1 cellular context compared by ENCODE assay signal in genomic region chr1:160053548-160054365, GRCh38.
TF ChIP-seq lines count a peak whose summit lies in the region.

No MANE protein-coding gene starts in this region.

TF ChIP-seq in HepG2, 621 proteins besides CTCF, POLR2A, EP300 and RAD21 (continued from another document and continues in another):
- TF ChIP-seq ZXDC (CRISPR knock-in tag; IDR thresholded peaks at IDR 0.05) (no peak), DNMT3B (CRISPR knock-in tag; conservative IDR thresholded peaks at IDR 0.05) (no peak), ISL2 (CRISPR knock-in tag; IDR thresholded peaks at IDR 0.05) (peak; percentile 88), ZNF720 (CRISPR knock-in tag; IDR thresholded peaks at IDR 0.05) (no peak), ZNF280D (CRISPR knock-in tag; IDR thresholded peaks at IDR 0.05) (no peak), SNRNP70 (IDR thresholded peaks at IDR 0.05; ENCODE audit: low read depth, low read length) (no peak), MED1 (CRISPR knock-in tag; IDR thresholded peaks at IDR 0.05) (peak; percentile 49; the same call in 1 of the 2 replicates), SAFB2 (CRISPR knock-in tag; IDR thresholded peaks at IDR 0.05; ENCODE audit: borderline replicate concordance, low read depth) (peak; percentile 58; the same call in 1 of the 2 replicates), TCF7 (IDR thresholded peaks at IDR 0.05; ENCODE audit: low read depth) (peak; percentile 98), ZNF687 (CRISPR knock-in tag; IDR thresholded peaks at IDR 0.05) (peak; percentile 66), MNT (IDR thresholded peaks at IDR 0.05) (no peak), ADNP (CRISPR knock-in tag; IDR thresholded peaks at IDR 0.05) (no peak), CHCHD3 (CRISPR knock-in tag; IDR thresholded peaks at IDR 0.05) (no peak), DNMT1 (CRISPR knock-in tag; IDR thresholded peaks at IDR 0.05) (no peak), RELA (CRISPR knock-in tag; IDR thresholded peaks at IDR 0.05) (no peak), ASH2L (IDR thresholded peaks at IDR 0.05; ENCODE audit: insufficient read length, low read depth, low read length) (peak; percentile 84), RBM39 (IDR thresholded peaks at IDR 0.05; ENCODE audit: low read depth, low read length, poor library complexity, severe bottlenecking) (no peak), ZNF773 (CRISPR knock-in tag; IDR thresholded peaks at IDR 0.05; ENCODE audit: borderline replicate concordance) (no peak), THAP11 (CRISPR knock-in tag; IDR thresholded peaks at IDR 0.05) (no peak), ZNF10 (CRISPR knock-in tag; IDR thresholded peaks at IDR 0.05; ENCODE audit: borderline replicate concordance, low read depth) (no peak), ELF3 (CRISPR knock-in tag; IDR thresholded peaks at IDR 0.05) (peak; percentile 81), ZNF790 (CRISPR knock-in tag; IDR thresholded peaks at IDR 0.05; ENCODE audit: borderline replicate concordance) (no peak), ZNF850 (CRISPR knock-in tag; conservative IDR thresholded peaks at IDR 0.05) (no peak), ZNF331 (CRISPR knock-in tag; IDR thresholded peaks at IDR 0.05) (peak; percentile 26; the same call in 1 of the 2 replicates), KLF11 (CRISPR knock-in tag; IDR thresholded peaks at IDR 0.05) (no peak; the same call in 1 of the 2 replicates), ZNF543 (CRISPR knock-in tag; IDR thresholded peaks at IDR 0.05) (peak; percentile 96), TEAD3 (CRISPR knock-in tag; optimal IDR thresholded peaks at IDR 0.05; ENCODE audit: borderline replicate concordance) (peak; percentile 22), CSRNP2 (CRISPR knock-in tag; conservative IDR thresholded peaks at IDR 0.05; ENCODE audit: low read depth) (no peak), ONECUT2 (CRISPR knock-in tag; IDR thresholded peaks at IDR 0.05) (no peak), ZNF674 (CRISPR knock-in tag; IDR thresholded peaks at IDR 0.05; ENCODE audit: low read depth) (no peak), ZNF205 (CRISPR knock-in tag; IDR thresholded peaks at IDR 0.05) (no peak; the same call in 1 of the 2 replicates), PPARG (CRISPR knock-in tag; conservative IDR thresholded peaks at IDR 0.05) (0 out of 2 replicates have a peak, but pooled peaks have one; percentile 19), NFYB (CRISPR knock-in tag; IDR thresholded peaks at IDR 0.05) (no peak), CBX2 (IDR thresholded peaks at IDR 0.05; ENCODE audit: low read depth, low read length) (no peak), CBX2 (CRISPR knock-in tag; IDR thresholded peaks at IDR 0.05; ENCODE audit: low read depth) (no peak), RFX1 (IDR thresholded peaks at IDR 0.05) (no peak), CREM (IDR thresholded peaks at IDR 0.05) (peak; percentile 86), CREM (CRISPR knock-in tag; IDR thresholded peaks at IDR 0.05) (no peak)
- TF ChIP-seq, protein P1, sequence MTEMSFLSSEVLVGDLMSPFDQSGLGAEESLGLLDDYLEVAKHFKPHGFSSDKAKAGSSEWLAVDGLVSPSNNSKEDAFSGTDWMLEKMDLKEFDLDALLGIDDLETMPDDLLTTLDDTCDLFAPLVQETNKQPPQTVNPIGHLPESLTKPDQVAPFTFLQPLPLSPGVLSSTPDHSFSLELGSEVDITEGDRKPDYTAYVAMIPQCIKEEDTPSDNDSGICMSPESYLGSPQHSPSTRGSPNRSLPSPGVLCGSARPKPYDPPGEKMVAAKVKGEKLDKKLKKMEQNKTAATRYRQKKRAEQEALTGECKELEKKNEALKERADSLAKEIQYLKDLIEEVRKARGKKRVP (CRISPR knock-in tag; IDR thresholded peaks at IDR 0.05), result peak in 1 of 2 experiments; percentile 39; a peak in 1 of 4 replicates
- TF ChIP-seq, protein P2, sequence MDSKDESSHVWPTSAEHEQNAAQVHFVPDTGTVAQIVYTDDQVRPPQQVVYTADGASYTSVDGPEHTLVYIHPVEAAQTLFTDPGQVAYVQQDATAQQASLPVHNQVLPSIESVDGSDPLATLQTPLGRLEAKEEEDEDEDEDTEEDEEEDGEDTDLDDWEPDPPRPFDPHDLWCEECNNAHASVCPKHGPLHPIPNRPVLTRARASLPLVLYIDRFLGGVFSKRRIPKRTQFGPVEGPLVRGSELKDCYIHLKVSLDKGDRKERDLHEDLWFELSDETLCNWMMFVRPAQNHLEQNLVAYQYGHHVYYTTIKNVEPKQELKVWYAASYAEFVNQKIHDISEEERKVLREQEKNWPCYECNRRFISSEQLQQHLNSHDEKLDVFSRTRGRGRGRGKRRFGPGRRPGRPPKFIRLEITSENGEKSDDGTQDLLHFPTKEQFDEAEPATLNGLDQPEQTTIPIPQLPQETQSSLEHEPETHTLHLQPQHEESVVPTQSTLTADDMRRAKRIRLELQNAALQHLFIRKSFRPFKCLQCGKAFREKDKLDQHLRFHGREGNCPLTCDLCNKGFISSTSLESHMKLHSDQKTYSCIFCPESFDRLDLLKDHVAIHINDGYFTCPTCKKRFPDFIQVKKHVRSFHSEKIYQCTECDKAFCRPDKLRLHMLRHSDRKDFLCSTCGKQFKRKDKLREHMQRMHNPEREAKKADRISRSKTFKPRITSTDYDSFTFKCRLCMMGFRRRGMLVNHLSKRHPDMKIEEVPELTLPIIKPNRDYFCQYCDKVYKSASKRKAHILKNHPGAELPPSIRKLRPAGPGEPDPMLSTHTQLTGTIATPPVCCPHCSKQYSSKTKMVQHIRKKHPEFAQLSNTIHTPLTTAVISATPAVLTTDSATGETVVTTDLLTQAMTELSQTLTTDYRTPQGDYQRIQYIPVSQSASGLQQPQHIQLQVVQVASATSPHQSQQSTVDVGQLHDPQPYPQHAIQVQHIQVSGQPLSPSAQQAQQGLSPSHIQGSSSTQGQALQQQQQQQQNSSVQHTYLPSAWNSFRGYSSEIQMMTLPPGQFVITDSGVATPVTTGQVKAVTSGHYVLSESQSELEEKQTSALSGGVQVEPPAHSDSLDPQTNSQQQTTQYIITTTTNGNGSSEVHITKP (CRISPR knock-in tag; IDR thresholded peaks at IDR 0.05; ENCODE audit: low read depth), result no peak
- TF ChIP-seq, protein P3, sequence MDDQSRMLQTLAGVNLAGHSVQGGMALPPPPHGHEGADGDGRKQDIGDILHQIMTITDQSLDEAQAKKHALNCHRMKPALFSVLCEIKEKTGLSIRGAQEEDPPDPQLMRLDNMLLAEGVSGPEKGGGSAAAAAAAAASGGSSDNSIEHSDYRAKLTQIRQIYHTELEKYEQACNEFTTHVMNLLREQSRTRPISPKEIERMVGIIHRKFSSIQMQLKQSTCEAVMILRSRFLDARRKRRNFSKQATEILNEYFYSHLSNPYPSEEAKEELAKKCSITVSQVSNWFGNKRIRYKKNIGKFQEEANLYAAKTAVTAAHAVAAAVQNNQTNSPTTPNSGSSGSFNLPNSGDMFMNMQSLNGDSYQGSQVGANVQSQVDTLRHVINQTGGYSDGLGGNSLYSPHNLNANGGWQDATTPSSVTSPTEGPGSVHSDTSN (CRISPR knock-in tag; IDR thresholded peaks at IDR 0.05; ENCODE audit: borderline replicate concordance), result no peak
- TF ChIP-seq, protein P4, sequence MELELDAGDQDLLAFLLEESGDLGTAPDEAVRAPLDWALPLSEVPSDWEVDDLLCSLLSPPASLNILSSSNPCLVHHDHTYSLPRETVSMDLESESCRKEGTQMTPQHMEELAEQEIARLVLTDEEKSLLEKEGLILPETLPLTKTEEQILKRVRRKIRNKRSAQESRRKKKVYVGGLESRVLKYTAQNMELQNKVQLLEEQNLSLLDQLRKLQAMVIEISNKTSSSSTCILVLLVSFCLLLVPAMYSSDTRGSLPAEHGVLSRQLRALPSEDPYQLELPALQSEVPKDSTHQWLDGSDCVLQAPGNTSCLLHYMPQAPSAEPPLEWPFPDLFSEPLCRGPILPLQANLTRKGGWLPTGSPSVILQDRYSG (CRISPR knock-in tag; IDR thresholded peaks at IDR 0.05), result no peak
- TF ChIP-seq, protein P5, sequence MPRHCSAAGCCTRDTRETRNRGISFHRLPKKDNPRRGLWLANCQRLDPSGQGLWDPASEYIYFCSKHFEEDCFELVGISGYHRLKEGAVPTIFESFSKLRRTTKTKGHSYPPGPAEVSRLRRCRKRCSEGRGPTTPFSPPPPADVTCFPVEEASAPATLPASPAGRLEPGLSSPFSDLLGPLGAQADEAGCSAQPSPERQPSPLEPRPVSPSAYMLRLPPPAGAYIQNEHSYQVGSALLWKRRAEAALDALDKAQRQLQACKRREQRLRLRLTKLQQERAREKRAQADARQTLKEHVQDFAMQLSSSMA (CRISPR knock-in tag; IDR thresholded peaks at IDR 0.05), result no peak
